In the genomic region with DNA sequence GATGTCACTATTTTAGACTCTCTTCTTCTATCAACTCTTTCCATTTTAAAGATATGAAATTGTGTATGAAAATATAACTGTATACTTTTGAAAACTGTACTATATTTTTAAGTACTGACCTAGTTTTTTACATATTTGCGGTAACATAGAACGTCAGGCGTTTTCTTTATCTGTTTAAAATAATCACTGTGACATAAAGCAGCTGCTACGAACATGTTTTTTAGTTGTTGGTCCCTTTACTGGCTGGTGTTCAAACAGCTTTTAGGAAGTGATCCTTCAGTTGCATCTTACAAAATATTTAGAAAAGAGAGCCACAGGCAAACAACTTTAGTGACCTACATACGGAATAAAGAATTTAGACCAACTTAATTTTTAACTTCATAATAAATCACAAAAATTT, we compare ENCODE assay signal across 18 cellular contexts.
DNase-seq lines count a peak whose midpoint lies in the region; ATAC-seq, FAIRE-seq and TF ChIP-seq lines count a peak whose summit lies in the region.
"Had no signal": no experiment of that assay in that cellular context is flagged by ENCODE, and none has a peak within 500 bp of the region (broad histone marks: within the 10 kb centered on the region; RNA-seq: fewer than 3 reads in every experiment).

No MANE protein-coding gene starts in this region.

- H3K27ac ChIP-seq in keratinocyte (ENCODE audit: control insufficient read depth, insufficient read depth, low read length) (peak overlapping the region; percentile 12), stomach smooth muscle (ENCODE audit: low read length) (peak overlapping the region; percentile 75)
- H3K27ac ChIP-seq: neutrophil had no signal

- H3K9me1 ChIP-seq in keratinocyte (ENCODE audit: control insufficient read depth, extremely low read depth, insufficient read depth, low read length) = no peaks in the 10 kb centered on the region

- no peaks in the 10 kb centered on the region for H3K9me3 Mint-ChIP-seq in activated T-helper 17 cell treated with anti-CD3 and anti-CD28 coated beads, Interleukin-2, amount 50 U/mL, for 72 hours
- no peaks in the 10 kb centered on the region for H3K9me3 Mint-ChIP-seq in type B pancreatic cell
- H3K9me3 Mint-ChIP-seq: activated naive CD8-positive, alpha-beta T cell treated with anti-CD3 and anti-CD28 coated beads, Interleukin-2, amount 10 ng/mL, durations not matched to agents 7 days and 5 days; memory B cell had no signal

- dilution Hi-C loops in keratinocyte (cut with MboI; ENCODE audit: extremely low pct_ligation_motif_present, low sequenced_read_pairs) = no loop called here

- TF ChIP-seq CTCF in cardiac fibroblast (IDR thresholded peaks at IDR 0.05; ENCODE audit: low read depth, low read length) (no peak), keratinocyte (optimal IDR thresholded peaks at IDR 0.05 in 1 of 3, IDR thresholded peaks at IDR 0.05 in 1 of 3, conservative IDR thresholded peaks at IDR 0.05 in 1 of 3; ENCODE audit: extremely low read depth in 1 of 3, insufficient read depth in 2 of 3, low read length in 3 of 3) (no peak), type B pancreatic cell (conservative IDR thresholded peaks at IDR 0.05) (no peak)

- no peak overlapping the region for H3K4me3 Mint-ChIP-seq in activated T-helper 17 cell treated with anti-CD3 and anti-CD28 coated beads, Interleukin-2, amount 50 U/mL, for 72 hours
- no peak overlapping the region for H3K4me3 Mint-ChIP-seq in type B pancreatic cell
- H3K4me3 Mint-ChIP-seq: activated naive CD8-positive, alpha-beta T cell treated with anti-CD3 and anti-CD28 coated beads, Interleukin-2, amount 10 ng/mL, durations not matched to agents 7 days and 5 days; memory B cell; T-helper 17 cell had no signal

- H3K9ac ChIP-seq in keratinocyte (ENCODE audit: control insufficient read depth, extremely low read depth, insufficient read depth, low read length) (no peak overlapping the region), stomach smooth muscle (ENCODE audit: low read length in 2 of 2) (no peak overlapping the region)

- no peaks in the 10 kb centered on the region for H3K9me3 ChIP-seq in keratinocyte (ENCODE audit: control insufficient read depth, low read depth, low read length)
- H3K9me3 ChIP-seq in stomach smooth muscle (ENCODE audit: control insufficient read depth in 2 of 2, low read length in 2 of 2) = no peaks in the 10 kb centered on the region
- H3K9me3 ChIP-seq: neutrophil had no signal

- H3K27me3 Mint-ChIP-seq in activated T-helper 17 cell treated with anti-CD3 and anti-CD28 coated beads, Interleukin-2, amount 50 U/mL, for 72 hours = no peaks in the 10 kb centered on the region
- H3K27me3 Mint-ChIP-seq in type B pancreatic cell = no peaks in the 10 kb centered on the region
- H3K27me3 Mint-ChIP-seq: activated naive CD8-positive, alpha-beta T cell treated with anti-CD3 and anti-CD28 coated beads, Interleukin-2, amount 10 ng/mL, durations not matched to agents 7 days and 5 days; memory B cell; T-helper 17 cell had no signal

- peaks cover 96% of the 10 kb centered on the region for H3K36me3 Mint-ChIP-seq in activated T-helper 17 cell treated with anti-CD3 and anti-CD28 coated beads, Interleukin-2, amount 50 U/mL, for 72 hours (ENCODE audit: low read depth)
- H3K36me3 Mint-ChIP-seq in type B pancreatic cell = peaks cover 35% of the 10 kb centered on the region

- no peak overlapping the region for H3K4me3 ChIP-seq in cardiac fibroblast (replicated peaks in 1 of 2; ENCODE audit: low read depth in 2 of 2, low read length in 2 of 2)
- H3K4me3 ChIP-seq in keratinocyte (ENCODE audit: control insufficient read depth in 2 of 3, extremely low read depth in 1 of 3, insufficient read depth in 2 of 3, low read depth in 1 of 3, low read length in 3 of 3) = no peak overlapping the region
- H3K4me3 ChIP-seq in stomach smooth muscle (ENCODE audit: low read length in 2 of 2) = no peak overlapping the region

- no peak overlapping the region for H3K27ac Mint-ChIP-seq in activated T-helper 17 cell treated with anti-CD3 and anti-CD28 coated beads, Interleukin-2, amount 50 U/mL, for 72 hours
- H3K27ac Mint-ChIP-seq in type B pancreatic cell = no peak overlapping the region
- H3K27ac Mint-ChIP-seq: activated naive CD8-positive, alpha-beta T cell treated with anti-CD3 and anti-CD28 coated beads, Interleukin-2, amount 10 ng/mL, durations not matched to agents 7 days and 5 days; T-helper 17 cell had no signal

- H3K36me3 ChIP-seq in keratinocyte (ENCODE audit: control insufficient read depth in 2 of 2, extremely low read depth in 1 of 2, insufficient read depth in 2 of 2, low read length in 2 of 2) (peaks cover 0 to 16% of the 10 kb centered on the region in 2 experiments), stomach smooth muscle (ENCODE audit: control insufficient read depth in 2 of 2, insufficient read depth in 2 of 2, low read length in 2 of 2) (no peaks in the 10 kb centered on the region)

- H3K4me1 ChIP-seq in keratinocyte (ENCODE audit: control insufficient read depth, extremely low read depth, insufficient read depth, low read length) = no peaks in the 10 kb centered on the region
- peaks cover 20% of the 10 kb centered on the region for H3K4me1 ChIP-seq in stomach smooth muscle (ENCODE audit: control insufficient read depth, insufficient read depth, low read length)

- no peak for FAIRE-seq in keratinocyte (lab: Jason Lieb, UNC)
- FAIRE-seq: colon had no signal

- peaks cover 3% of the 10 kb centered on the region for H3K4me1 Mint-ChIP-seq in activated T-helper 17 cell treated with anti-CD3 and anti-CD28 coated beads, Interleukin-2, amount 50 U/mL, for 72 hours
- H3K4me1 Mint-ChIP-seq in type B pancreatic cell (ENCODE audit: unreplicated experiment) = peaks cover 28% of the 10 kb centered on the region

- H2AFZ ChIP-seq in keratinocyte (ENCODE audit: control insufficient read depth, low read length) = no peak overlapping the region

- no peaks in the 10 kb centered on the region for H4K20me1 ChIP-seq in keratinocyte (ENCODE audit: control insufficient read depth, extremely low read depth, insufficient read depth, low read length)

- peak; percentile 85 for DNase-seq in LHCN-M2 (ENCODE audit: low read depth)
- peak; percentile 83 to 95 for DNase-seq in cardiac fibroblast (ENCODE audit: low read depth in 2 of 2)
- DNase-seq in keratinocyte (ENCODE audit: low read depth, low spot score) = no peak
- DNase-seq in activated CD8-positive, alpha-beta memory T cell treated with anti-CD3 and anti-CD28 coated beads for 24 hours = no peak
- no peak for DNase-seq in type B pancreatic cell (ENCODE audit: extremely low spot score, unreplicated experiment)
- DNase-seq: activated CD4-positive, CD25-positive, alpha-beta regulatory T cell treated with anti-CD3 and anti-CD28 coated beads, Interleukin-2, amount 50 U/mL, for 72 hours; activated naive CD8-positive, alpha-beta T cell treated with anti-CD3 and anti-CD28 coated beads, Interleukin-2, amount 10 ng/mL, durations not matched to agents 7 days and 5 days; DMS79 treated with DMSO at 0.1 percent for 48 hours; erythroblast; NCI-H1694; NCI-H510A; T-helper 17 cell had no signal

- H3K79me2 ChIP-seq in keratinocyte (ENCODE audit: control insufficient read depth, insufficient read depth, low read length) = no peaks in the 10 kb centered on the region

- ATAC-seq in activated T-helper 17 cell treated with anti-CD3 and anti-CD28 coated beads, Interleukin-2, amount 50 U/mL, for 72 hours (replicated peaks) = no peak
- ATAC-seq in GM18858 (IDR thresholded peaks at IDR 0.05; ENCODE audit: unreplicated experiment) = no peak
- ATAC-seq: T-helper 17 cell had no signal

- H3K27me3 ChIP-seq in keratinocyte (ENCODE audit: control insufficient read depth, extremely low read depth, insufficient read depth, low read length) (no peaks in the 10 kb centered on the region), stomach smooth muscle (ENCODE audit: control insufficient read depth in 1 of 2, insufficient read depth in 2 of 2, low read length in 2 of 2) (no peaks in the 10 kb centered on the region)
- H3K27me3 ChIP-seq: neutrophil had no signal

- peak overlapping the region; percentile 28 for H3K4me2 ChIP-seq in keratinocyte (ENCODE audit: control insufficient read depth, extremely low read depth, insufficient read depth, low read depth, low read length)

Comparison
In these comparisons a context has a peak if more than half of its experiments do, and no peak if none do; other contexts are left out.
1. DNase-seq: peak in LHCN-M2 (single experiment) and cardiac fibroblast (2 of 2); none in keratinocyte (single experiment), activated CD8-positive, alpha-beta memory T cell treated with anti-CD3 and anti-CD28 coated beads for 24 hours (single experiment) and type B pancreatic cell (single experiment).